Comparison of ENCODE assay signal across 8 cellular contexts in genomic region chr20:1119128-1119505, GRCh38. TPM values are rescaled to one million over a fixed set of nuclear protein-coding genes. Genes with fewer than 3 reads are reported as not detected.
A peak's percentile ranks its signal among the peaks of the same experiment; 100 is the strongest.
DNase-seq lines count a peak whose midpoint lies in the region; ATAC-seq and TF ChIP-seq lines count a peak whose summit lies in the region.

No MANE protein-coding gene starts in this region.

- H3K4me3 Mint-ChIP-seq in stimulated activated naive CD8-positive, alpha-beta T cell treated with anti-CD3 and anti-CD28 coated beads, Interleukin-15, Interleukin-2, amounts not matched to agents 100 ng/mL and 50 ng/mL, for 24 hours: peak overlapping the region; percentile 89
- peak overlapping the region; percentile 97 for H3K4me3 Mint-ChIP-seq in MCF 10A (ENCODE audit: unreplicated experiment)

- no peak for TF ChIP-seq CTCF in MCF 10A (IDR thresholded peaks at IDR 0.05; ENCODE audit: unreplicated experiment)

- H4K5ac ChIP-seq in mesendoderm (ENCODE audit: low read length): no peak overlapping the region

- intact Hi-C loops in MCF 10A (cut with micrococcal nuclease): no loop called here
- intact Hi-C loops in sciatic nerve (cut with DNase I): no loop called here

- H3K18ac ChIP-seq in mesendoderm (ENCODE audit: low read length): no peak overlapping the region

- H3K27ac Mint-ChIP-seq in stimulated activated naive CD8-positive, alpha-beta T cell treated with anti-CD3 and anti-CD28 coated beads, Interleukin-15, Interleukin-2, amounts not matched to agents 100 ng/mL and 50 ng/mL, for 24 hours: peak overlapping the region; percentile 80
- peak overlapping the region; percentile 96 for H3K27ac Mint-ChIP-seq in MCF 10A (ENCODE audit: low read depth, unreplicated experiment)

- H3K9me3 Mint-ChIP-seq in stimulated activated naive CD8-positive, alpha-beta T cell treated with anti-CD3 and anti-CD28 coated beads, Interleukin-15, Interleukin-2, amounts not matched to agents 100 ng/mL and 50 ng/mL, for 24 hours: no peaks in the 10 kb centered on the region
- H3K9me3 Mint-ChIP-seq in MCF 10A (ENCODE audit: unreplicated experiment): no peaks in the 10 kb centered on the region

- peaks cover 39% of the 10 kb centered on the region for H3K36me3 Mint-ChIP-seq in stimulated activated naive CD8-positive, alpha-beta T cell treated with anti-CD3 and anti-CD28 coated beads, Interleukin-15, Interleukin-2, amounts not matched to agents 100 ng/mL and 50 ng/mL, for 24 hours (ENCODE audit: low read depth)
- peaks cover 12% of the 10 kb centered on the region for H3K36me3 Mint-ChIP-seq in MCF 10A (ENCODE audit: insufficient read depth, unreplicated experiment)

- no peak overlapping the region for H2BK15ac ChIP-seq in mesendoderm (replicated peaks; ENCODE audit: low read depth)

- peak overlapping the region; percentile 91 for H3K4me2 ChIP-seq in mesendoderm (ENCODE audit: low read length)

- peak overlapping the region; percentile 75 for H2AK5ac ChIP-seq in mesendoderm (ENCODE audit: low read length)

- no peak overlapping the region for H3K23ac ChIP-seq in mesendoderm (ENCODE audit: low read length)

- H2BK120ac ChIP-seq in mesendoderm (ENCODE audit: low read depth, low read length): no peak overlapping the region

- no CpG with 5 or more reads among the region's 8 CpGs for WGBS in mesendoderm (ENCODE audit: extremely low coverage, insufficient coverage, low lambda C conversion rate)

- H3K56ac ChIP-seq in mesendoderm (ENCODE audit: low read length): peak overlapping the region; percentile 99

- peaks cover 23% of the 10 kb centered on the region for H3K79me1 ChIP-seq in mesendoderm (ENCODE audit: low read length)

- no peak for ATAC-seq in stimulated activated naive CD8-positive, alpha-beta T cell treated with anti-CD3 and anti-CD28 coated beads, Interleukin-15, Interleukin-2, amounts not matched to agents 100 U/mL and 50 U/mL, for 24 hours
- ATAC-seq in GM19395 (IDR thresholded peaks at IDR 0.05; ENCODE audit: unreplicated experiment) (no peak), sciatic nerve (no peak)

- peaks cover 43% of the 10 kb centered on the region for H3K79me2 ChIP-seq in mesendoderm (ENCODE audit: control insufficient read depth, insufficient read depth, low read length)

- DNase-seq in stimulated activated naive CD8-positive, alpha-beta T cell treated with anti-CD3 and anti-CD28 coated beads, Interleukin-15, Interleukin-2, amounts not matched to agents 100 U/mL and 50 U/mL, for 24 hours: no peak
- DNase-seq in MCF 10A (ENCODE audit: unreplicated experiment) (no peak), mesendoderm (no peak), sciatic nerve (ENCODE audit: low spot score) (no peak), medulla oblongata (ENCODE audit: extremely low spot score) (no peak), middle frontal gyrus (ENCODE audit: extremely low spot score, low spot score) (no peak)

- no peak overlapping the region for H2BK5ac ChIP-seq in mesendoderm (ENCODE audit: low read length)

- no peaks in the 10 kb centered on the region for H3K4me1 ChIP-seq in mesendoderm (ENCODE audit: control insufficient read depth, low read depth, low read length)

- H3K27ac ChIP-seq in mesendoderm (ENCODE audit: low read depth, low read length): no peak overlapping the region

- H3K4me1 Mint-ChIP-seq in stimulated activated naive CD8-positive, alpha-beta T cell treated with anti-CD3 and anti-CD28 coated beads, Interleukin-15, Interleukin-2, amounts not matched to agents 100 ng/mL and 50 ng/mL, for 24 hours (ENCODE audit: low read depth): peaks cover 67% of the 10 kb centered on the region
- H3K4me1 Mint-ChIP-seq in MCF 10A (ENCODE audit: insufficient read depth, unreplicated experiment): peaks cover 45% of the 10 kb centered on the region

- H3K9ac ChIP-seq in mesendoderm (ENCODE audit: low read length): peak overlapping the region; percentile 88

- H3K27me3 Mint-ChIP-seq in stimulated activated naive CD8-positive, alpha-beta T cell treated with anti-CD3 and anti-CD28 coated beads, Interleukin-15, Interleukin-2, amounts not matched to agents 100 ng/mL and 50 ng/mL, for 24 hours: no peaks in the 10 kb centered on the region
- no peaks in the 10 kb centered on the region for H3K27me3 Mint-ChIP-seq in MCF 10A (ENCODE audit: insufficient read depth, unreplicated experiment)

- CTCF ChIA-PET in MCF 10A (lab: Yijun Ruan, JAX): interaction anchor here (0.6 to 3.8 kb wide), 4 partner anchors 11 to 906 kb away, joined by 3 to 28 read pairs (median 4); no protein-coding TSS in a partner anchor

- peak overlapping the region; percentile 88 for H3K4me3 ChIP-seq in mesendoderm (ENCODE audit: low read length)

- BruUV-seq in MCF 10A (replicated peaks; lab: Mats Ljungman, UMichigan): no TSS peak

- H3K4ac ChIP-seq in mesendoderm (ENCODE audit: low read depth, low read length): no peak overlapping the region

- no peaks in the 10 kb centered on the region for H3K36me3 ChIP-seq in mesendoderm (ENCODE audit: control insufficient read depth, insufficient read depth, low read length)

- no peaks in the 10 kb centered on the region for H3K27me3 ChIP-seq in mesendoderm (ENCODE audit: insufficient read depth, low read length, poor library complexity)

- H4K8ac ChIP-seq in mesendoderm (ENCODE audit: low read depth, low read length): no peak overlapping the region

- POLR2A ChIA-PET in MCF 10A (lab: Yijun Ruan, JAX): interaction anchor here (0.6 to 2.0 kb wide), 16 partner anchors 13 to 756 kb away, joined by 3 to 7 read pairs (median 4); partner anchors contain the start of genes FAM110A and SDCBP2

RNA-seq across cellular contexts. Expression of gene PSMF1, which starts 0.7 kb away (rescaled TPM):
- total RNA-seq in MCF 10A (2022) (207 and 212 TPM in 2 replicates), sciatic nerve (187 TPM)
- 82.3 TPM for polyA plus RNA-seq in mesendoderm (2013, experiment 1 of 2)
- polyA plus RNA-seq in mesendoderm (2013, experiment 2 of 2): 83.2 TPM
